7 cellular contexts compared by ENCODE assay signal in the genomic region with DNA sequence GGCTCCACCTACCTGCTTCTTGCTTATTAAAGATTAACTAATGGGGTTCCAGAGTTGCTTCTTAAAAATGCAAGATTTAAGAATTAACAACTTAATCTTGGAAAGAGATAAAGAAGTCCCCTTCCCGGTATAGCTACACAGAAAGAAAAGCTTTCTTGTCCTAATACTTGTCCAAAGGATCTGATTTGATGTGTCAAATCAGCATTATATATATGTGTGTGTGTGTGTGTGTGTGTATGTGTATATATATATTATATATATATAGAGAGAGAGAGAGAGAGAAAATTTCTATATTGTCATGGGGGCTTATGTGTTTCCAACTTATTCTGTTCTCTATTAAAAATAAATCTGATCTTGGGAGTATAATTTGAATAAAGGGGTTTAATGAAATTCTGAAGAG. TPM values are rescaled to one million over a fixed set of nuclear protein-coding genes. Genes with fewer than 3 reads are reported as not detected.
DNase-seq lines count a peak whose midpoint lies in the region; FAIRE-seq and TF ChIP-seq lines count a peak whose summit lies in the region.

No MANE protein-coding gene starts in this region.

- no peak for FAIRE-seq in kidney (lab: Jason Lieb, UNC)

- H3K27ac Mint-ChIP-seq in activated naive CD8-positive, alpha-beta T cell = peak overlapping the region; percentile 95

- DNase-seq in kidney (no peak), substantia nigra (lab: John Stamatoyannopoulos, UW) (no peak), NCI-H1105 treated with DMSO at 0.1 percent for 48 hours (lab: John Stamatoyannopoulos, UW) (no peak), NCI-H2227 treated with DMSO at 0.1 percent for 48 hours (lab: John Stamatoyannopoulos, UW) (no peak)
- DNase-seq in activated CD4-positive, alpha-beta T cell treated with anti-CD3 and anti-CD28 coated beads for 1 hour = no peak

- H3K9me3 ChIP-seq in HUES6 (ENCODE audit: control insufficient read depth, insufficient read depth, low read depth, low read length) (no peaks in the 10 kb centered on the region), kidney (ENCODE audit: control insufficient read depth in 1 of 2, low read length in 2 of 2) (no peaks in the 10 kb centered on the region)

- H3K27ac ChIP-seq in HUES6 (ENCODE audit: low read depth, low read length) (no peak overlapping the region), kidney (ENCODE audit: low read depth in 2 of 2, low read length in 2 of 2) (peak overlapping the region; percentile 78 to 79), substantia nigra (ENCODE audit: low read depth, low read length, poor library complexity, severe bottlenecking) (peak overlapping the region; percentile 66)

- H3K4me3 ChIP-seq in HUES6 (ENCODE audit: low read depth, low read length) (peak overlapping the region; percentile 80), kidney (ENCODE audit: low read length in 2 of 2) (peak overlapping the region; percentile 79 to 86)

- H3K27me3 ChIP-seq in HUES6 (ENCODE audit: control insufficient read depth, insufficient read depth, low read length) = no peaks in the 10 kb centered on the region

- H3K36me3 ChIP-seq in HUES6 (ENCODE audit: control insufficient read depth, insufficient read depth, low read length) = no peaks in the 10 kb centered on the region
- no peaks in the 10 kb centered on the region for H3K36me3 ChIP-seq in kidney (ENCODE audit: control insufficient read depth in 1 of 2, insufficient read depth in 2 of 2, low read length in 2 of 2)

- no peaks in the 10 kb centered on the region for H3K27me3 Mint-ChIP-seq in activated naive CD8-positive, alpha-beta T cell

- H3K9ac ChIP-seq in HUES6 (ENCODE audit: low read length) = peak overlapping the region; percentile 67
- H3K9ac ChIP-seq in kidney (ENCODE audit: low read length in 2 of 2) = peak overlapping the region; percentile 6 to 83

- no peaks in the 10 kb centered on the region for H3K36me3 Mint-ChIP-seq in activated naive CD8-positive, alpha-beta T cell

- H3K9me3 Mint-ChIP-seq in activated naive CD8-positive, alpha-beta T cell (ENCODE audit: low read depth) = peaks cover 4% of the 10 kb centered on the region

- peaks cover 57% of the 10 kb centered on the region for H3K4me1 Mint-ChIP-seq in activated naive CD8-positive, alpha-beta T cell (ENCODE audit: low read depth)

- intact Hi-C loops in kidney (cut with DNase I) = no loop called here

- TF ChIP-seq CTCF in kidney (IDR thresholded peaks at IDR 0.05; ENCODE audit: borderline replicate concordance, extremely low read depth, insufficient read depth) = no peak

- H3K4me1 ChIP-seq in HUES6 (ENCODE audit: control insufficient read depth, insufficient read depth, low read length) = peaks cover 22% of the 10 kb centered on the region
- H3K4me1 ChIP-seq in kidney (ENCODE audit: control insufficient read depth in 1 of 2, insufficient read depth in 1 of 2, low read depth in 1 of 2, low read length in 2 of 2) = peaks cover 6 to 10% of the 10 kb centered on the region in 2 donors

- peak overlapping the region; percentile 99 for H3K4me3 Mint-ChIP-seq in activated naive CD8-positive, alpha-beta T cell

RNA-seq across cellular contexts. Expression of a gene that starts 4.6 kb away (rescaled TPM):
- 72.7 TPM for total RNA-seq in kidney
- polyA plus RNA-seq in kidney (ENCODE audit: insufficient read depth, low read depth, low replicate concordance) = 49.3 TPM

RNA-seq across cellular contexts. Expression of a gene that starts 33.4 kb away (rescaled TPM):
- total RNA-seq in kidney = 0.09 TPM
- polyA plus RNA-seq in kidney (ENCODE audit: insufficient read depth, low read depth, low replicate concordance) = not detected
